ENCODE assay signal across 1 cellular context in genomic region chr19:34305221-34306058, GRCh38.
TF ChIP-seq lines count a peak whose summit lies in the region.

No MANE protein-coding gene starts in this region.

TF ChIP-seq in H1, 55 proteins besides CTCF, POLR2A, EP300 and RAD21:
- TF ChIP-seq RBBP5 (IDR thresholded peaks at IDR 0.05; ENCODE audit: borderline replicate concordance, low read depth, low read length) (no peak), CHD2 (IDR thresholded peaks at IDR 0.05; ENCODE audit: low read length) (no peak), CBX5 (IDR thresholded peaks at IDR 0.05; ENCODE audit: low read depth, low read length) (no peak), SUZ12 (IDR thresholded peaks at IDR 0.05; ENCODE audit: low read length) (no peak), KDM5A (IDR thresholded peaks at IDR 0.05; ENCODE audit: low read length) (no peak), SP2 (IDR thresholded peaks at IDR 0.05; ENCODE audit: low read length) (no peak), HDAC2 (IDR thresholded peaks at IDR 0.05; ENCODE audit: borderline replicate concordance in 1 of 2, low read depth in 2 of 2, low read length in 2 of 2) (0 out of 4 replicates have a peak, but pooled peaks of 1 of the 2 experiments have one; percentile 62), HDAC6 (IDR thresholded peaks at IDR 0.05; ENCODE audit: low read depth, low read length) (no peak), POU5F1 (IDR thresholded peaks at IDR 0.05; ENCODE audit: low read depth, low read length) (no peak), YY1 (IDR thresholded peaks at IDR 0.05; ENCODE audit: low read depth, low read length) (no peak), CTBP2 (IDR thresholded peaks at IDR 0.05; ENCODE audit: borderline replicate concordance, insufficient read depth, insufficient read length, low read length) (peak; percentile 48), BRCA1 (IDR thresholded peaks at IDR 0.05; ENCODE audit: low read depth, low read length) (no peak), TAF1 (IDR thresholded peaks at IDR 0.05; ENCODE audit: low read depth, low read length) (no peak), TCF12 (IDR thresholded peaks at IDR 0.05; ENCODE audit: low read depth, low read length) (no peak), TAF7 (optimal IDR thresholded peaks at IDR 0.05; ENCODE audit: borderline replicate concordance, low read depth, low read length) (no peak)
